27 cellular contexts compared by ENCODE assay signal in genomic region chr4:13246107-13246506, GRCh38.
"Had no signal": no experiment of that assay in that cellular context is flagged by ENCODE, and none has a peak within 500 bp of the region (broad histone marks: within the 10 kb centered on the region; RNA-seq: fewer than 3 reads in every experiment).

No MANE protein-coding gene starts in this region.

- H3K9me3 ChIP-seq: testis, thyroid gland had no signal

- H3K4me1 ChIP-seq: stomach, suprapubic skin, thyroid gland, tibial artery, tibial nerve, transverse colon, upper lobe of left lung, upper lobe of right lung, uterus, vagina had no signal

- ATAC-seq: stimulated activated effector memory CD8-positive, alpha-beta T cell treated with anti-CD3 and anti-CD28 coated beads, Interleukin-12 subunit alpha, Interleukin-12 subunit beta, amount 100 ng/mL, for 72 hours; stimulated activated memory B cell treated with anti-CD40 and anti-IgM and Interleukin-4, amounts not matched to agents 10 μg/mL and 1 μg/mL and 100 μg/mL, for 72 hours; stimulated activated naive B cell treated with anti-CD40 and anti-IgM and Interleukin-4, amounts not matched to agents 10 μg/mL and 1 μg/mL and 100 μg/mL, for 72 hours; stimulated activated naive CD8-positive, alpha-beta T cell treated with anti-CD3 and anti-CD28 coated beads, Interleukin-15, amount 100 ng/mL, for 72 hours; stimulated activated naive CD8-positive, alpha-beta T cell treated with anti-CD3 and anti-CD28 coated beads, Interleukin-15, Interleukin-2, amounts not matched to agents 100 U/mL and 50 U/mL, for 24 hours; upper lobe of right lung had no signal

- DNase-seq: stimulated activated CD4-positive, alpha-beta T cell treated with anti-CD3 and anti-CD28 coated beads, Interleukin-2, amount 100 ng/mL, for 48 hours; stimulated activated CD4-positive, alpha-beta T cell treated with anti-CD3 and anti-CD28 coated beads, Interleukin-4, amount 100 ng/mL, for 1 hour; stimulated activated CD4-positive, alpha-beta T cell treated with anti-CD3 and anti-CD28 coated beads, Interleukin-4, amount 100 ng/mL, for 24 hours; stimulated activated CD4-positive, alpha-beta T cell treated with anti-CD3 and anti-CD28 coated beads, Interleukin-4, amount 100 ng/mL, for 4 hours; stimulated activated CD8-positive, alpha-beta memory T cell treated with anti-CD3 and anti-CD28 coated beads, Interleukin-4, amount 100 ng/mL, for 48 hours; stimulated activated naive B cell treated with anti-CD40 and anti-IgM and Interleukin-4, amounts not matched to agents 10 μg/mL and 1 μg/mL and 100 μg/mL, for 72 hours; stimulated activated naive CD4-positive, alpha-beta T cell; stimulated activated naive CD4-positive, alpha-beta T cell treated with Interleukin-2 at 50 U/mL for 16 hours; stimulated activated naive CD8-positive, alpha-beta T cell treated with anti-CD3 and anti-CD28 coated beads, Interleukin-15, amount 100 ng/mL, for 72 hours; stimulated activated naive CD8-positive, alpha-beta T cell treated with anti-CD3 and anti-CD28 coated beads, Interleukin-15, Interleukin-2, amounts not matched to agents 100 U/mL and 50 U/mL, for 24 hours; stomach; substantia nigra; testis; thyroid gland; tibial artery; transverse colon; trophoblast cell; upper lobe of left lung; upper lobe of right lung; uterus had no signal

- FAIRE-seq: urothelium cell line had no signal

- H3K27me3 ChIP-seq: stomach, suprapubic skin, testis, thyroid gland, tibial artery, tibial nerve, transverse colon, upper lobe of left lung, upper lobe of right lung, uterus, vagina had no signal

- H3K36me3 ChIP-seq: stomach, suprapubic skin, thoracic aorta, thyroid gland, tibial artery, tibial nerve, transverse colon, upper lobe of left lung, upper lobe of right lung, uterus, vagina had no signal

- H3K27ac ChIP-seq: stomach, suprapubic skin, testis, thoracic aorta, thyroid gland, tibial artery, tibial nerve, transverse colon, upper lobe of left lung, upper lobe of right lung, uterus, vagina had no signal

- H3K4me3 ChIP-seq: stomach, suprapubic skin, testis, thoracic aorta, thyroid gland, tibial artery, tibial nerve, transverse colon, upper lobe of left lung, upper lobe of right lung, uterus, vagina had no signal
